In the genomic region with DNA sequence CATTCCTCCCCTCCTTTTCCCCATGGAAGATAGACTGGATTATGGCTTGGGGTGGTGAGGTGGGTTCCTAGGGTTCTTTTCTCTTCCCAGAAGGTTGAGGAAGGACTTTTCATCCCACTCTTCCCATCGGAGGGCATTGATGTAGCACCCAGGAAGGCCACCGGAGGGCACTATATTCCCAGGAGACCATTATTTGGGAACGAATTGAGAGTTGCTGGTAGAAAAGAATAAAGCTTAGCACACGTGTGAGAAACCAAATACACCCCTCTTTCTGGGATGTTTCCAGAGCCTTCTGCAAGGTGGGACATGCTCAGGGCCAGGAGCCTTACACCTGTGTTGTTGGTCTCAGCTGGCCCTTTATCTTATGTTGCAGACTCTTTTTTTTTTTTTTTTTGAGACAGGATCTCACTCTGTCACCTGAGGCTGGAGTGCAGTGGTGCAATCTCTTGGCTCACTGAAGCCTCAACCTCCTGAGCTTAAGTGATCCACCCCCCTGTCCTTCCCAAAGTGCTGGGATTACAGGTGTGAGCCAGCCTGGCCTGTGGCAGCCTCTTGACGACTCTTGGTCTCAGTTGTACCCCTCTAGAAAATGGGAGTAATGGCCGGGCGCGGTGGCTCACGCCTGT, we compare ENCODE assay signal across 9 cellular contexts. TPM values are rescaled to one million over a fixed set of nuclear protein-coding genes. Genes with fewer than 3 reads are reported as not detected.
DNase-seq lines count a peak whose midpoint lies in the region; ATAC-seq and TF ChIP-seq lines count a peak whose summit lies in the region.
"Had no signal": no experiment of that assay in that cellular context is flagged by ENCODE, and none has a peak within 500 bp of the region (broad histone marks: within the 10 kb centered on the region; RNA-seq: fewer than 3 reads in every experiment).

No MANE protein-coding gene starts in this region.

- H3K9me3 ChIP-seq in Panc1 (ENCODE audit: control insufficient read depth, insufficient read depth, low read depth, low read length) (no peaks in the 10 kb centered on the region), tibial nerve (no peaks in the 10 kb centered on the region)

- intact Hi-C loops in Panc1 (cut with micrococcal nuclease; ENCODE audit: unreplicated experiment), result loop anchor here (10.0 kb wide), 1 partner anchor 50 kb away; a partner anchor contains a TSS

- H3K27me3 ChIP-seq in Panc1 (ENCODE audit: control insufficient read depth, insufficient read depth, low read length) (no peaks in the 10 kb centered on the region), tibial nerve (no peaks in the 10 kb centered on the region)

- DNase-seq in DMS153 (lab: John Stamatoyannopoulos, UW) (peak; percentile 13), DMS153 treated with DMSO at 0.1 percent for 48 hours (lab: John Stamatoyannopoulos, UW; ENCODE audit: unreplicated experiment) (no peak), KG1 (lab: John Stamatoyannopoulos, UW) (peak; percentile 9), Panc1 (ENCODE audit: low read depth, low spot score) (peak; percentile 46), chondrocyte (ENCODE audit: low spot score) (no peak), left lobe of liver (ENCODE audit: low spot score) (peak; percentile 55), tibial nerve (ENCODE audit: low spot score in 2 of 2) (peak; percentile 45 to 71)

- WGBS in tibial nerve, 2 donors, result 50 to 56% methylated on average over 9 of the region's 9 CpGs

- no peaks in the 10 kb centered on the region for H3K4me1 Mint-ChIP-seq in chondrocyte (ENCODE audit: low read depth)
- H3K4me1 Mint-ChIP-seq: activated naive CD4-positive, alpha-beta T cell treated with anti-CD3 and anti-CD28 coated beads, Interleukin-2, amount 50 U/mL, for 24 hours had no signal

- POLR2A ChIA-PET in Panc1 (lab: Charles Lee), result no interaction called here

- H3K36me3 ChIP-seq in Panc1 (ENCODE audit: control insufficient read depth, insufficient read depth, low read length) (no peaks in the 10 kb centered on the region), tibial nerve (no peaks in the 10 kb centered on the region)

- no peak overlapping the region for H3K4me3 Mint-ChIP-seq in chondrocyte (ENCODE audit: unreplicated experiment)
- H3K4me3 Mint-ChIP-seq: activated naive CD4-positive, alpha-beta T cell treated with anti-CD3 and anti-CD28 coated beads, Interleukin-2, amount 50 U/mL, for 24 hours had no signal

- H3K27me3 Mint-ChIP-seq in chondrocyte (ENCODE audit: low read depth), result no peaks in the 10 kb centered on the region
- H3K27me3 Mint-ChIP-seq: activated naive CD4-positive, alpha-beta T cell treated with anti-CD3 and anti-CD28 coated beads, Interleukin-2, amount 50 U/mL, for 24 hours had no signal

- no peak for TF ChIP-seq EP300 in tibial nerve (IDR thresholded peaks at IDR 0.05)

- no TSS peak for BruUV-seq in Panc1 (replicated peaks; lab: Mats Ljungman, UMichigan)

- peak; percentile 89 for ATAC-seq in Panc1
- peak; percentile 94 for ATAC-seq in left lobe of liver
- no peak for ATAC-seq in HG03439 (IDR thresholded peaks at IDR 0.05; ENCODE audit: unreplicated experiment)

- no peaks in the 10 kb centered on the region for H3K36me3 Mint-ChIP-seq in chondrocyte (ENCODE audit: low read depth)
- H3K36me3 Mint-ChIP-seq: activated naive CD4-positive, alpha-beta T cell treated with anti-CD3 and anti-CD28 coated beads, Interleukin-2, amount 50 U/mL, for 24 hours had no signal

- TF ChIP-seq CTCF in Panc1 (IDR thresholded peaks at IDR 0.05) (peak; percentile 87), chondrocyte (IDR thresholded peaks at IDR 0.05) (peak; percentile 86), tibial nerve (IDR thresholded peaks at IDR 0.05) (peak; percentile 59 to 70 (median 68))

- CTCF ChIA-PET in Panc1 (lab: Charles Lee), result interaction anchor here (0.5 to 2.1 kb wide), 8 partner anchors 11 to 1017 kb away, joined by 3 to 20 read pairs (median 4); a partner anchor contains a TSS

- no peaks in the 10 kb centered on the region for H3K9me3 Mint-ChIP-seq in chondrocyte (ENCODE audit: low read depth)
- H3K9me3 Mint-ChIP-seq: activated naive CD4-positive, alpha-beta T cell treated with anti-CD3 and anti-CD28 coated beads, Interleukin-2, amount 50 U/mL, for 24 hours had no signal

- in situ Hi-C loops in Panc1 (cut with HindIII; ENCODE audit: low pct_unique_long_range_greater_than_20kb, low sequenced_read_pairs), result no loop called here

- H3K4me1 ChIP-seq in Panc1 (ENCODE audit: control insufficient read depth, insufficient read depth, low read length), result no peaks in the 10 kb centered on the region
- H3K4me1 ChIP-seq in tibial nerve, result peaks cover 0 to 5% (median 0%) of the 10 kb centered on the region in 4 donors

- no peak overlapping the region for H3K4me3 ChIP-seq in Panc1 (ENCODE audit: low read depth in 2 of 2, low read length in 2 of 2)
- no peak overlapping the region for H3K4me3 ChIP-seq in tibial nerve

- no peak overlapping the region for H3K27ac Mint-ChIP-seq in chondrocyte (ENCODE audit: unreplicated experiment)
- H3K27ac Mint-ChIP-seq: activated naive CD4-positive, alpha-beta T cell treated with anti-CD3 and anti-CD28 coated beads, Interleukin-2, amount 50 U/mL, for 24 hours had no signal

- TF ChIP-seq POLR2A in tibial nerve (IDR thresholded peaks at IDR 0.05), result no peak

- H3K27ac ChIP-seq in Panc1 (ENCODE audit: low read length) (no peak overlapping the region), tibial nerve (no peak overlapping the region)

RNA-seq across cellular contexts. Expression of a gene that starts 6.3 kb away (rescaled TPM):
- total RNA-seq in Panc1 (2021; ENCODE audit: unreplicated experiment) (12.8 TPM), chondrocyte (2.6 to 7.0 TPM (median 2.7 TPM) in 3 replicates), left lobe of liver (0.58 TPM), tibial nerve (1 to 10 TPM in 2 of 4 donors, under 1 TPM in 1, not detected in 1; 0.44 to 7.1 (median 2.1) TPM)
- 3.5 TPM for polyA plus RNA-seq in Panc1 (2012; ENCODE audit: insufficient read length)

RNA-seq across cellular contexts. Expression of a gene that starts 28.7 kb away (rescaled TPM):
- total RNA-seq in Panc1 (2021; ENCODE audit: unreplicated experiment), result not detected
- polyA plus RNA-seq in Panc1 (2012; ENCODE audit: insufficient read length), result not detected
- not detected in 3 replicates for total RNA-seq in chondrocyte
- total RNA-seq in left lobe of liver, result 0.40 TPM
- under 1 TPM in 1 of 4 donors, not detected in 3; 0.63 TPM for total RNA-seq in tibial nerve

RNA-seq across cellular contexts. Expression of a gene that starts 46.3 kb away (rescaled TPM):
- 4.9 TPM for total RNA-seq in Panc1 (2021; ENCODE audit: unreplicated experiment)
- 3.2 TPM for polyA plus RNA-seq in Panc1 (2012; ENCODE audit: insufficient read length)
- 7.7 to 9.4 TPM (median 8.0 TPM) in 3 replicates for total RNA-seq in chondrocyte
- 2.2 TPM for total RNA-seq in left lobe of liver
- total RNA-seq in tibial nerve, result 10 to 100 TPM; 10.7 to 18.8 (median 15.7) TPM

Comparison
In these comparisons a context has a peak if more than half of its experiments do, and no peak if none do; other contexts are left out.
1. DNase-seq: peak in DMS153 (single experiment), KG1 (single experiment), Panc1 (single experiment), left lobe of liver (single experiment) and tibial nerve (2 of 2); none in DMS153 treated with DMSO at 0.1 percent for 48 hours (single experiment) and chondrocyte (single experiment).
2. Peak in every context shown above with its lines, with median percentiles within 50 percentile points of each other: CTCF ChIP-seq.